Comparison of ENCODE assay signal across 22 cellular contexts in genomic region chr2:66122491-66122890, GRCh38.
"Had no signal": no experiment of that assay in that cellular context is flagged by ENCODE, and none has a peak within 500 bp of the region (broad histone marks: within the 10 kb centered on the region; RNA-seq: fewer than 3 reads in every experiment).

No MANE protein-coding gene starts in this region.

- H3K36me3 ChIP-seq: neural progenitor cell, pancreas, right lobe of liver, sigmoid colon, stomach, tibial artery, transverse colon, upper lobe of left lung, vagina had no signal

- H3K4me1 ChIP-seq: pancreas, psoas muscle, right lobe of liver, sigmoid colon, stomach, tibial artery, transverse colon, upper lobe of left lung, vagina had no signal

- DNase-seq: naive thymus-derived CD4-positive, alpha-beta T cell; natural killer cell; occipital lobe; pancreas; posterior cingulate gyrus; psoas muscle; right cardiac atrium; right lobe of liver; sigmoid colon; small intestine; stimulated activated CD4-positive, alpha-beta T cell treated with anti-CD3 and anti-CD28 coated beads, Interleukin-15, amount 100 ng/mL, for 24 hours; stimulated activated CD4-positive, alpha-beta T cell treated with anti-CD3 and anti-CD28 coated beads, Interleukin-2, amount 100 ng/mL, for 24 hours; stimulated activated CD4-positive, alpha-beta T cell treated with anti-CD3 and anti-CD28 coated beads, Interleukin-2, amount 100 ng/mL, for 48 hours; stimulated activated CD4-positive, alpha-beta T cell treated with anti-CD3 and anti-CD28 coated beads, Interleukin-4, amount 100 ng/mL, for 24 hours; stimulated activated naive B cell treated with anti-CD40 and anti-IgM and Interleukin-4, amounts not matched to agents 10 μg/mL and 1 μg/mL and 100 μg/mL, for 72 hours; stimulated activated naive CD4-positive, alpha-beta T cell treated with Interleukin-2 at 50 U/mL for 16 hours; stomach; tibial artery; transverse colon; upper lobe of left lung had no signal

- H3K9me3 ChIP-seq: pancreas, psoas muscle, right lobe of liver, sigmoid colon, stomach, tibial artery, transverse colon, upper lobe of left lung, vagina had no signal

- H3K4me2 ChIP-seq: neural progenitor cell had no signal

- H3K27ac ChIP-seq: neural progenitor cell, pancreas, psoas muscle, right lobe of liver, sigmoid colon, stomach, tibial artery, transverse colon, upper lobe of left lung, vagina had no signal

- H3K9ac ChIP-seq: neural progenitor cell had no signal

- H3K27me3 ChIP-seq: neural progenitor cell, pancreas, right lobe of liver, sigmoid colon, stomach, tibial artery, transverse colon, upper lobe of left lung, vagina had no signal

- H3K4me3 ChIP-seq: neural progenitor cell, pancreas, psoas muscle, right lobe of liver, sigmoid colon, stomach, tibial artery, transverse colon, upper lobe of left lung, vagina had no signal

- H2AFZ ChIP-seq: neural progenitor cell had no signal
